In the genomic region with DNA sequence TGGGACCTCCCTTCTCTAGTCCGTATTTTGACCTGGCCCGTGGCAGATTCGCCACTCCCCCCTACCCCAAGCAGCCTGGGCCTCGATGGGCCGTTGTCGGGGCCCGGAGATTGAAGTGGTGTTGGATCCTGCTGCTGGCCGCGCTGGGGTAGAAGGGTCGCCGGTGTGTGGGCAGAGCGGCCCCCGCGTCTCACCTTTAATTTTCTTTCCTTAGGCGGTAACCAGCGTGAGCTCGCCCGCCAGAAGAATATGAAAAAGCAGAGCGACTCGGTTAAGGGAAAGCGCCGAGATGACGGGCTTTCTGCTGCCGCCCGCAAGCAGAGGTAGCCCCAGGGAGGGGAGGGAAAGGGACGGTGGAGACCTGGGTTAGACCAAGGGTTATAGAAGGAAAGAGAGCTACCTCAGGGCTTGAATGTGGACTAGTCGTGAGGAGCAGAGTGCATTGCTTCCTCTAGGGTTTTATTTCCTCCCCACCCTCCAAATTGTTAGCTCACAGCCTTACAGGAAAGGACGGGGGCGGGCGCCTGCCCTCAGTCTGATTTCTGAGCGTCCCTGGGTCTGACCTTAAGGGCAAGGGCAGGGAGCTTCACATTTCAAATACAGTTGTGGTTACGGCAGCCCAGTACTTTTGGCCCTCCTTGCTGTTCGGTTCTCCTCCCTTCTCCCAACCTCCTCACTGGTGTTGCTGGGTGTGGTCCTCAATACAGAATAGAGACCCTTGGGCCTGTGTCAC, we compare ENCODE assay signal across 8 cellular contexts. TPM values are rescaled to one million over a fixed set of nuclear protein-coding genes. Genes with fewer than 3 reads are reported as not detected.
DNase-seq lines count a peak whose midpoint lies in the region; ATAC-seq and TF ChIP-seq lines count a peak whose summit lies in the region.

No MANE protein-coding gene starts in this region.

- POLR2A ChIA-PET in AG04450 (lab: Yijun Ruan, JAX): interaction anchor here (0.7 to 2.1 kb wide), 5 partner anchors 10 to 111 kb away, joined by 3 to 11 read pairs (median 3); a partner anchor contains a TSS
- POLR2A ChIA-PET in activated CD4-positive, alpha-beta T cell treated with anti-CD3 and anti-CD28 coated beads, Interleukin-2, amount 10 ng/mL, durations not matched to agents 7 days and 5 days (lab: Charles Lee): interaction anchor here (0.8 to 1.2 kb wide), 2 partner anchors 32 to 34 kb away, joined by 3 read pairs; a partner anchor contains a TSS
- POLR2A ChIA-PET in naive thymus-derived CD8-positive, alpha-beta T cell (lab: Charles Lee): interaction anchor here (0.6 to 5.9 kb wide), 9 partner anchors 8 to 48 kb away, joined by 3 to 48 read pairs (median 4); a partner anchor contains a TSS

- peaks cover 47% of the 10 kb centered on the region for H3K4me1 Mint-ChIP-seq in activated CD4-positive, alpha-beta T cell treated with anti-CD3 and anti-CD28 coated beads, Interleukin-2, amount 10 ng/mL, durations not matched to agents 7 days and 5 days
- H3K4me1 Mint-ChIP-seq in naive thymus-derived CD8-positive, alpha-beta T cell: peaks cover 25 to 56% (median 46%) of the 10 kb centered on the region in 4 donors

- peak overlapping the region; percentile 93 for H3K27ac ChIP-seq in AG04450 (ENCODE audit: low read depth, low read length)

- in situ Hi-C loops in HAP-1 (cut with MboI; ENCODE audit: low sequenced_read_pairs): no loop called here

- H3K4me1 ChIP-seq in HAP-1: peaks cover 17% of the 10 kb centered on the region

- ATAC-seq in naive thymus-derived CD8-positive, alpha-beta T cell: no peak

- H3K27ac Mint-ChIP-seq in activated CD4-positive, alpha-beta T cell treated with anti-CD3 and anti-CD28 coated beads, Interleukin-2, amount 10 ng/mL, durations not matched to agents 7 days and 5 days: peak overlapping the region; percentile 98
- peak overlapping the region; percentile 94 to 99 (median 99) for H3K27ac Mint-ChIP-seq in naive thymus-derived CD8-positive, alpha-beta T cell

- DNase-seq in AG04450 (ENCODE audit: low read depth, low spot score) (no peak), HAP-1 (ENCODE audit: low spot score in 2 of 2) (no peak), erythroblast (lab: John Stamatoyannopoulos, UW) (peak; percentile 50 to 69), T1000 (lab: John Stamatoyannopoulos, UW) (no peak), NCI-H2196 treated with DMSO at 0.1 percent for 48 hours (lab: John Stamatoyannopoulos, UW; ENCODE audit: unreplicated experiment) (no peak), DMS79 (lab: John Stamatoyannopoulos, UW) (no peak)
- DNase-seq in activated CD4-positive, alpha-beta T cell treated with anti-CD3 and anti-CD28 coated beads, Interleukin-2, amount 10 ng/mL, durations not matched to agents 7 days and 5 days: peak; percentile 32
- peak in 5 of 10 donors; percentile 17 to 45 (median 19) for DNase-seq in naive thymus-derived CD8-positive, alpha-beta T cell

- peaks cover 45% of the 10 kb centered on the region for H3K36me3 ChIP-seq in HAP-1 (replicated peaks)

- H3K36me3 Mint-ChIP-seq in activated CD4-positive, alpha-beta T cell treated with anti-CD3 and anti-CD28 coated beads, Interleukin-2, amount 10 ng/mL, durations not matched to agents 7 days and 5 days (ENCODE audit: low read depth): peaks cover 51% of the 10 kb centered on the region
- peaks cover 0 to 46% (median 0%) of the 10 kb centered on the region in 3 donors for H3K36me3 Mint-ChIP-seq in naive thymus-derived CD8-positive, alpha-beta T cell

- peak overlapping the region; percentile 93 for H3K4me3 Mint-ChIP-seq in activated CD4-positive, alpha-beta T cell treated with anti-CD3 and anti-CD28 coated beads, Interleukin-2, amount 10 ng/mL, durations not matched to agents 7 days and 5 days
- H3K4me3 Mint-ChIP-seq in naive thymus-derived CD8-positive, alpha-beta T cell: peak overlapping the region; percentile 93 to 99 (median 96)

- CTCF ChIA-PET in AG04450 (lab: Charles Lee): interaction anchor here (0.6 to 1.4 kb wide), 5 partner anchors 15 to 508 kb away, joined by 3 to 5 read pairs (median 3); no protein-coding TSS in a partner anchor
- CTCF ChIA-PET in activated CD4-positive, alpha-beta T cell treated with anti-CD3 and anti-CD28 coated beads, Interleukin-2, amount 10 ng/mL, durations not matched to agents 7 days and 5 days (lab: Charles Lee): interaction anchor here (1.0 kb wide), 1 partner anchor 12 kb away, joined by 3 read pairs; no protein-coding TSS in a partner anchor

- H3K9me3 ChIP-seq in AG04450 (ENCODE audit: control insufficient read depth, insufficient read depth, low read length) (no peaks in the 10 kb centered on the region; the same call in 1 of the 2 replicates), HAP-1 (no peaks in the 10 kb centered on the region)

- H3K27me3 Mint-ChIP-seq in activated CD4-positive, alpha-beta T cell treated with anti-CD3 and anti-CD28 coated beads, Interleukin-2, amount 10 ng/mL, durations not matched to agents 7 days and 5 days: no peaks in the 10 kb centered on the region
- H3K27me3 Mint-ChIP-seq in naive thymus-derived CD8-positive, alpha-beta T cell: no peaks in the 10 kb centered on the region

- H3K4me3 ChIP-seq in AG04450 (ENCODE audit: low read depth, low read length) (peak overlapping the region; percentile 100), HAP-1 (peak overlapping the region; percentile 98)

- TF ChIP-seq POLR2A in erythroblast (IDR thresholded peaks at IDR 0.05; ENCODE audit: low read length): no peak

- peak; percentile 31; the same call in 1 of the 2 replicates for TF ChIP-seq CTCF in AG04450 (IDR thresholded peaks at IDR 0.05; ENCODE audit: low read depth, low read length)

- H3K27me3 ChIP-seq in AG04450 (ENCODE audit: control insufficient read depth, insufficient read depth, low read length) (no peaks in the 10 kb centered on the region), HAP-1 (ENCODE audit: low read depth) (no peaks in the 10 kb centered on the region)

- no peaks in the 10 kb centered on the region for H3K9me3 Mint-ChIP-seq in activated CD4-positive, alpha-beta T cell treated with anti-CD3 and anti-CD28 coated beads, Interleukin-2, amount 10 ng/mL, durations not matched to agents 7 days and 5 days
- no peaks in the 10 kb centered on the region for H3K9me3 Mint-ChIP-seq in naive thymus-derived CD8-positive, alpha-beta T cell

RNA-seq across cellular contexts. Expression of a gene that starts 0.8 kb away (rescaled TPM):
- polyA plus RNA-seq in AG04450 (2011; rRNA removed): 608 and 874 TPM in 2 replicates
- 304 and 401 TPM in 2 replicates for polyA minus RNA-seq in AG04450 (2011; rRNA and poly(A)+ RNA removed)
- total RNA-seq in activated CD4-positive, alpha-beta T cell treated with anti-CD3 and anti-CD28 coated beads, Interleukin-2, amount 10 ng/mL, durations not matched to agents 7 days and 5 days: 100 to 1,000 TPM; 956 to 981 TPM
- total RNA-seq in naive thymus-derived CD8-positive, alpha-beta T cell: 100 to 1,000 TPM; 549 to 584 TPM
- 1,000 to 10,000 TPM; 1,905 to 2,412 (median 2,207) TPM for polyA plus RNA-seq in naive thymus-derived CD8-positive, alpha-beta T cell

RNA-seq across cellular contexts. Expression of a gene that starts 7.1 kb away (rescaled TPM):
- 0.05 TPM in 1 of 2 replicates, not detected in the other for polyA plus RNA-seq in AG04450 (2011; rRNA removed)
- not detected in 2 replicates for polyA minus RNA-seq in AG04450 (2011; rRNA and poly(A)+ RNA removed)
- under 1 TPM; 0.37 to 0.50 TPM for total RNA-seq in activated CD4-positive, alpha-beta T cell treated with anti-CD3 and anti-CD28 coated beads, Interleukin-2, amount 10 ng/mL, durations not matched to agents 7 days and 5 days
- under 1 TPM; 0.23 to 0.27 TPM for total RNA-seq in naive thymus-derived CD8-positive, alpha-beta T cell
- polyA plus RNA-seq in naive thymus-derived CD8-positive, alpha-beta T cell: 1 to 10 TPM; 2.1 to 4.2 (median 3.5) TPM

RNA-seq across cellular contexts. Expression of a gene that starts 7.5 kb away (rescaled TPM):
- 6.4 and 10.7 TPM in 2 replicates for polyA plus RNA-seq in AG04450 (2011; rRNA removed)
- 5.4 and 5.8 TPM in 2 replicates for polyA minus RNA-seq in AG04450 (2011; rRNA and poly(A)+ RNA removed)
- 10 to 100 TPM; 15.0 to 18.1 TPM for total RNA-seq in activated CD4-positive, alpha-beta T cell treated with anti-CD3 and anti-CD28 coated beads, Interleukin-2, amount 10 ng/mL, durations not matched to agents 7 days and 5 days
- 10 to 100 TPM; 27.7 to 28.9 TPM for total RNA-seq in naive thymus-derived CD8-positive, alpha-beta T cell
- 10 to 100 TPM in 2 of 3 donors, 1 to 10 TPM in 1; 7.7 to 14.1 (median 13.0) TPM for polyA plus RNA-seq in naive thymus-derived CD8-positive, alpha-beta T cell

RNA-seq across cellular contexts. Expression of a gene that starts 16.2 kb away (rescaled TPM):
- polyA plus RNA-seq in AG04450 (2011; rRNA removed): 2.3 and 2.4 TPM in 2 replicates
- 5.1 and 8.7 TPM in 2 replicates for polyA minus RNA-seq in AG04450 (2011; rRNA and poly(A)+ RNA removed)
- 1 to 10 TPM; 2.5 to 2.9 TPM for total RNA-seq in activated CD4-positive, alpha-beta T cell treated with anti-CD3 and anti-CD28 coated beads, Interleukin-2, amount 10 ng/mL, durations not matched to agents 7 days and 5 days
- 1 to 10 TPM; 4.0 to 4.4 TPM for total RNA-seq in naive thymus-derived CD8-positive, alpha-beta T cell
- polyA plus RNA-seq in naive thymus-derived CD8-positive, alpha-beta T cell: 1 to 10 TPM in 2 of 3 donors, under 1 TPM in 1; 0.73 to 2.1 (median 1.4) TPM

RNA-seq across cellular contexts. Expression of a gene that starts 31.6 kb away (rescaled TPM):
- 46.5 and 61.9 TPM in 2 replicates for polyA plus RNA-seq in AG04450 (2011; rRNA removed)
- 32.5 and 39.9 TPM in 2 replicates for polyA minus RNA-seq in AG04450 (2011; rRNA and poly(A)+ RNA removed)
- total RNA-seq in activated CD4-positive, alpha-beta T cell treated with anti-CD3 and anti-CD28 coated beads, Interleukin-2, amount 10 ng/mL, durations not matched to agents 7 days and 5 days: 10 to 100 TPM; 38.8 to 42.2 TPM
- 10 to 100 TPM; 15.8 to 18.7 TPM for total RNA-seq in naive thymus-derived CD8-positive, alpha-beta T cell
- polyA plus RNA-seq in naive thymus-derived CD8-positive, alpha-beta T cell: 10 to 100 TPM in 2 of 3 donors, 1 to 10 TPM in 1; 5.2 to 18.0 (median 10.4) TPM

Comparison
In these comparisons a context has a peak if more than half of its experiments do, and no peak if none do; other contexts are left out.
1. DNase-seq: peak in activated CD4-positive, alpha-beta T cell treated with anti-CD3 and anti-CD28 coated beads, Interleukin-2, amount 10 ng/mL, durations not matched to agents 7 days and 5 days (single experiment) and erythroblast (2 of 2); none in AG04450 (single experiment), HAP-1 (0 of 2), T1000 (single experiment), NCI-H2196 treated with DMSO at 0.1 percent for 48 hours (single experiment) and DMS79 (single experiment).